ENCODE assay signal across 3 cellular contexts in the genomic region with DNA sequence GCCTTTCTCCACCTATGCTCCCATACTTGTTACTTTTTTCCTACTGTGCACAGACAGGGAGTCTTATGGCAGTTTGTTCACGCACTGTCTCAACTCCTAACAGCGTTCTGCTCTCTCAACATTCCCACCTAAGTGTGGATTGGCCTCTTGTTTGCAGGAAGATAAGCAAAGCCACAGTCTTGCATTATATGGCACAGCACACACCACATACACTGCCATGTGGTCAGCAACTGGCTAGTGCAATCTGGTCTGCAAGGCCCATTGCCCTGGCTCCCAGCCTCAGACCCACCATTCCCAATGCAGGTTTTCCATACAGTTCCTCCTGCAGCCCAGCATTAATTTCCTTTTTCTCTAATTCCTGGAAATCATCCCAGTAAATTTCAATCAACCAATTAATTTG.
TF ChIP-seq lines count a peak whose summit lies in the region.

No MANE protein-coding gene starts in this region.

TF ChIP-seq in SK-N-SH treated with all-trans-retinoic acid at 6 μM for 48 hours, 23 proteins besides CTCF, POLR2A, EP300 and RAD21:
- TF ChIP-seq, protein P1, sequence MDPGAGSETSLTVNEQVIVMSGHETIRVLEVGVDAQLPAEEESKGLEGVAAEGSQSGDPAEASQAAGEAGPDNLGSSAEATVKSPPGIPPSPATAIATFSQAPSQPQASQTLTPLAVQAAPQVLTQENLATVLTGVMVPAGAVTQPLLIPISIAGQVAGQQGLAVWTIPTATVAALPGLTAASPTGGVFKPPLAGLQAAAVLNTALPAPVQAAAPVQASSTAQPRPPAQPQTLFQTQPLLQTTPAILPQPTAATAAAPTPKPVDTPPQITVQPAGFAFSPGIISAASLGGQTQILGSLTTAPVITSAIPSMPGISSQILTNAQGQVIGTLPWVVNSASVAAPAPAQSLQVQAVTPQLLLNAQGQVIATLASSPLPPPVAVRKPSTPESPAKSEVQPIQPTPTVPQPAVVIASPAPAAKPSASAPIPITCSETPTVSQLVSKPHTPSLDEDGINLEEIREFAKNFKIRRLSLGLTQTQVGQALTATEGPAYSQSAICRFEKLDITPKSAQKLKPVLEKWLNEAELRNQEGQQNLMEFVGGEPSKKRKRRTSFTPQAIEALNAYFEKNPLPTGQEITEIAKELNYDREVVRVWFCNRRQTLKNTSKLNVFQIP (CRISPR knock-in tag; IDR thresholded peaks at IDR 0.05; ENCODE audit: borderline replicate concordance, low read depth), result no peak
- TF ChIP-seq ZNF565 (CRISPR knock-in tag; conservative IDR thresholded peaks at IDR 0.05; ENCODE audit: low read depth), result no peak
- TF ChIP-seq ZC3H10 (CRISPR knock-in tag; IDR thresholded peaks at IDR 0.05), result no peak
- TF ChIP-seq BACH2 (CRISPR knock-in tag; IDR thresholded peaks at IDR 0.05; ENCODE audit: borderline replicate concordance), result no peak
- TF ChIP-seq, protein P2, sequence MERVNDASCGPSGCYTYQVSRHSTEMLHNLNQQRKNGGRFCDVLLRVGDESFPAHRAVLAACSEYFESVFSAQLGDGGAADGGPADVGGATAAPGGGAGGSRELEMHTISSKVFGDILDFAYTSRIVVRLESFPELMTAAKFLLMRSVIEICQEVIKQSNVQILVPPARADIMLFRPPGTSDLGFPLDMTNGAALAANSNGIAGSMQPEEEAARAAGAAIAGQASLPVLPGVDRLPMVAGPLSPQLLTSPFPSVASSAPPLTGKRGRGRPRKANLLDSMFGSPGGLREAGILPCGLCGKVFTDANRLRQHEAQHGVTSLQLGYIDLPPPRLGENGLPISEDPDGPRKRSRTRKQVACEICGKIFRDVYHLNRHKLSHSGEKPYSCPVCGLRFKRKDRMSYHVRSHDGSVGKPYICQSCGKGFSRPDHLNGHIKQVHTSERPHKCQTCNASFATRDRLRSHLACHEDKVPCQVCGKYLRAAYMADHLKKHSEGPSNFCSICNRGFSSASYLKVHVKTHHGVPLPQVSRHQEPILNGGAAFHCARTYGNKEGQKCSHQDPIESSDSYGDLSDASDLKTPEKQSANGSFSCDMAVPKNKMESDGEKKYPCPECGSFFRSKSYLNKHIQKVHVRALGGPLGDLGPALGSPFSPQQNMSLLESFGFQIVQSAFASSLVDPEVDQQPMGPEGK (CRISPR knock-in tag; IDR thresholded peaks at IDR 0.05; ENCODE audit: borderline replicate concordance), result no peak
- TF ChIP-seq CSDC2 (CRISPR knock-in tag; IDR thresholded peaks at IDR 0.05), result no peak
- TF ChIP-seq ARNTL (CRISPR knock-in tag; IDR thresholded peaks at IDR 0.05; ENCODE audit: borderline replicate concordance, low read depth), result no peak
- TF ChIP-seq, protein P3, sequence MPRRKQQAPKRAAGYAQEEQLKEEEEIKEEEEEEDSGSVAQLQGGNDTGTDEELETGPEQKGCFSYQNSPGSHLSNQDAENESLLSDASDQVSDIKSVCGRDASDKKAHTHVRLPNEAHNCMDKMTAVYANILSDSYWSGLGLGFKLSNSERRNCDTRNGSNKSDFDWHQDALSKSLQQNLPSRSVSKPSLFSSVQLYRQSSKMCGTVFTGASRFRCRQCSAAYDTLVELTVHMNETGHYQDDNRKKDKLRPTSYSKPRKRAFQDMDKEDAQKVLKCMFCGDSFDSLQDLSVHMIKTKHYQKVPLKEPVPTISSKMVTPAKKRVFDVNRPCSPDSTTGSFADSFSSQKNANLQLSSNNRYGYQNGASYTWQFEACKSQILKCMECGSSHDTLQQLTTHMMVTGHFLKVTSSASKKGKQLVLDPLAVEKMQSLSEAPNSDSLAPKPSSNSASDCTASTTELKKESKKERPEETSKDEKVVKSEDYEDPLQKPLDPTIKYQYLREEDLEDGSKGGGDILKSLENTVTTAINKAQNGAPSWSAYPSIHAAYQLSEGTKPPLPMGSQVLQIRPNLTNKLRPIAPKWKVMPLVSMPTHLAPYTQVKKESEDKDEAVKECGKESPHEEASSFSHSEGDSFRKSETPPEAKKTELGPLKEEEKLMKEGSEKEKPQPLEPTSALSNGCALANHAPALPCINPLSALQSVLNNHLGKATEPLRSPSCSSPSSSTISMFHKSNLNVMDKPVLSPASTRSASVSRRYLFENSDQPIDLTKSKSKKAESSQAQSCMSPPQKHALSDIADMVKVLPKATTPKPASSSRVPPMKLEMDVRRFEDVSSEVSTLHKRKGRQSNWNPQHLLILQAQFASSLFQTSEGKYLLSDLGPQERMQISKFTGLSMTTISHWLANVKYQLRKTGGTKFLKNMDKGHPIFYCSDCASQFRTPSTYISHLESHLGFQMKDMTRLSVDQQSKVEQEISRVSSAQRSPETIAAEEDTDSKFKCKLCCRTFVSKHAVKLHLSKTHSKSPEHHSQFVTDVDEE (CRISPR knock-in tag; IDR thresholded peaks at IDR 0.05), result no peak
- TF ChIP-seq RARB (CRISPR knock-in tag; IDR thresholded peaks at IDR 0.05), result no peak
- no peak for TF ChIP-seq TCF4 (CRISPR knock-in tag; IDR thresholded peaks at IDR 0.05; ENCODE audit: borderline replicate concordance)

TF ChIP-seq in SK-N-SH, 30 proteins besides CTCF, POLR2A, EP300 and RAD21:
- no peak for TF ChIP-seq EZH2phosphoT487 (IDR thresholded peaks at IDR 0.05; ENCODE audit: borderline replicate concordance, low read depth)
- TF ChIP-seq FOXJ3 (CRISPR knock-in tag; IDR thresholded peaks at IDR 0.05), result no peak
- TF ChIP-seq NRF1 (IDR thresholded peaks at IDR 0.05; ENCODE audit: low read depth, low read length), result no peak
- no peak for TF ChIP-seq TCF12 (IDR thresholded peaks at IDR 0.05)
- TF ChIP-seq YY1 (IDR thresholded peaks at IDR 0.05; ENCODE audit: low read depth), result no peak
- TF ChIP-seq FOXM1 (IDR thresholded peaks at IDR 0.05; ENCODE audit: low read depth), result no peak
- TF ChIP-seq CHD2 (IDR thresholded peaks at IDR 0.05; ENCODE audit: low read length, partially characterized antibody), result no peak
- TF ChIP-seq TEAD4 (IDR thresholded peaks at IDR 0.05; ENCODE audit: borderline replicate concordance, insufficient read depth), result no peak
- TF ChIP-seq POLR2AphosphoS5 (IDR thresholded peaks at IDR 0.05; ENCODE audit: low read depth, low read length), result no peak
- TF ChIP-seq, protein P4, sequence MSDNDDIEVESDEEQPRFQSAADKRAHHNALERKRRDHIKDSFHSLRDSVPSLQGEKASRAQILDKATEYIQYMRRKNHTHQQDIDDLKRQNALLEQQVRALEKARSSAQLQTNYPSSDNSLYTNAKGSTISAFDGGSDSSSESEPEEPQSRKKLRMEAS (IDR thresholded peaks at IDR 0.05; ENCODE audit: low read depth), result no peak
- no peak for TF ChIP-seq RCOR1 (IDR thresholded peaks at IDR 0.05; ENCODE audit: low read length)
- no peak for TF ChIP-seq NFIC (IDR thresholded peaks at IDR 0.05; ENCODE audit: borderline replicate concordance)
- TF ChIP-seq RXRA (IDR thresholded peaks at IDR 0.05; ENCODE audit: borderline replicate concordance, low read depth), result no peak
- no peak for TF ChIP-seq MXI1 (IDR thresholded peaks at IDR 0.05; ENCODE audit: low read depth, low read length)
- no peak for TF ChIP-seq JUND (IDR thresholded peaks at IDR 0.05)
- no peak for TF ChIP-seq SIN3A (IDR thresholded peaks at IDR 0.05; ENCODE audit: borderline replicate concordance, low read depth, low read length)
- TF ChIP-seq, protein P5, sequence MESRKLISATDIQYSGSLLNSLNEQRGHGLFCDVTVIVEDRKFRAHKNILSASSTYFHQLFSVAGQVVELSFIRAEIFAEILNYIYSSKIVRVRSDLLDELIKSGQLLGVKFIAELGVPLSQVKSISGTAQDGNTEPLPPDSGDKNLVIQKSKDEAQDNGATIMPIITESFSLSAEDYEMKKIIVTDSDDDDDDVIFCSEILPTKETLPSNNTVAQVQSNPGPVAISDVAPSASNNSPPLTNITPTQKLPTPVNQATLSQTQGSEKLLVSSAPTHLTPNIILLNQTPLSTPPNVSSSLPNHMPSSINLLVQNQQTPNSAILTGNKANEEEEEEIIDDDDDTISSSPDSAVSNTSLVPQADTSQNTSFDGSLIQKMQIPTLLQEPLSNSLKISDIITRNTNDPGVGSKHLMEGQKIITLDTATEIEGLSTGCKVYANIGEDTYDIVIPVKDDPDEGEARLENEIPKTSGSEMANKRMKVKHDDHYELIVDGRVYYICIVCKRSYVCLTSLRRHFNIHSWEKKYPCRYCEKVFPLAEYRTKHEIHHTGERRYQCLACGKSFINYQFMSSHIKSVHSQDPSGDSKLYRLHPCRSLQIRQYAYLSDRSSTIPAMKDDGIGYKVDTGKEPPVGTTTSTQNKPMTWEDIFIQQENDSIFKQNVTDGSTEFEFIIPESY (IDR thresholded peaks at IDR 0.05; ENCODE audit: borderline replicate concordance, low read depth), result no peak
- no peak for TF ChIP-seq RFX5 (IDR thresholded peaks at IDR 0.05; ENCODE audit: low read length)
- no peak for TF ChIP-seq ELF1 (IDR thresholded peaks at IDR 0.05)
- TF ChIP-seq, protein P6, sequence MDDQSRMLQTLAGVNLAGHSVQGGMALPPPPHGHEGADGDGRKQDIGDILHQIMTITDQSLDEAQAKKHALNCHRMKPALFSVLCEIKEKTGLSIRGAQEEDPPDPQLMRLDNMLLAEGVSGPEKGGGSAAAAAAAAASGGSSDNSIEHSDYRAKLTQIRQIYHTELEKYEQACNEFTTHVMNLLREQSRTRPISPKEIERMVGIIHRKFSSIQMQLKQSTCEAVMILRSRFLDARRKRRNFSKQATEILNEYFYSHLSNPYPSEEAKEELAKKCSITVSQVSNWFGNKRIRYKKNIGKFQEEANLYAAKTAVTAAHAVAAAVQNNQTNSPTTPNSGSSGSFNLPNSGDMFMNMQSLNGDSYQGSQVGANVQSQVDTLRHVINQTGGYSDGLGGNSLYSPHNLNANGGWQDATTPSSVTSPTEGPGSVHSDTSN (IDR thresholded peaks at IDR 0.05), result no peak

TF ChIP-seq in WTC11, 78 proteins besides CTCF, POLR2A, EP300 and RAD21:
- no peak for TF ChIP-seq CREB1 (CRISPR knock-in tag; IDR thresholded peaks at IDR 0.05)
- no peak for TF ChIP-seq PRRX2 (CRISPR knock-in tag; IDR thresholded peaks at IDR 0.05)
- TF ChIP-seq NR3C1 (CRISPR knock-in tag; conservative IDR thresholded peaks at IDR 0.05; ENCODE audit: low read depth), result no peak
- no peak for TF ChIP-seq GABPB1 (CRISPR knock-in tag; IDR thresholded peaks at IDR 0.05)
- TF ChIP-seq, protein P7, sequence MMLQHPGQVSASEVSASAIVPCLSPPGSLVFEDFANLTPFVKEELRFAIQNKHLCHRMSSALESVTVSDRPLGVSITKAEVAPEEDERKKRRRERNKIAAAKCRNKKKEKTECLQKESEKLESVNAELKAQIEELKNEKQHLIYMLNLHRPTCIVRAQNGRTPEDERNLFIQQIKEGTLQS (CRISPR knock-in tag; conservative IDR thresholded peaks at IDR 0.05), result no peak
- TF ChIP-seq ATF1 (CRISPR knock-in tag; IDR thresholded peaks at IDR 0.05), result no peak
- no peak for TF ChIP-seq ZNF219 (CRISPR knock-in tag; IDR thresholded peaks at IDR 0.05; ENCODE audit: borderline replicate concordance)
- TF ChIP-seq FOXP1 (CRISPR knock-in tag; IDR thresholded peaks at IDR 0.05; ENCODE audit: borderline replicate concordance), result no peak
- TF ChIP-seq NR2C2 (CRISPR knock-in tag; IDR thresholded peaks at IDR 0.05), result no peak
- TF ChIP-seq GRHL2 (CRISPR knock-in tag; IDR thresholded peaks at IDR 0.05; ENCODE audit: insufficient replicate concordance, severe bottlenecking), result no peak
- no peak for TF ChIP-seq NR1H2 (CRISPR knock-in tag; IDR thresholded peaks at IDR 0.05)
- TF ChIP-seq, protein P8, sequence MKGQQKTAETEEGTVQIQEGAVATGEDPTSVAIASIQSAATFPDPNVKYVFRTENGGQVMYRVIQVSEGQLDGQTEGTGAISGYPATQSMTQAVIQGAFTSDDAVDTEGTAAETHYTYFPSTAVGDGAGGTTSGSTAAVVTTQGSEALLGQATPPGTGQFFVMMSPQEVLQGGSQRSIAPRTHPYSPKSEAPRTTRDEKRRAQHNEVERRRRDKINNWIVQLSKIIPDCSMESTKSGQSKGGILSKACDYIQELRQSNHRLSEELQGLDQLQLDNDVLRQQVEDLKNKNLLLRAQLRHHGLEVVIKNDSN (CRISPR knock-in tag; IDR thresholded peaks at IDR 0.05), result no peak
- no peak for TF ChIP-seq ZNF317 (CRISPR knock-in tag; IDR thresholded peaks at IDR 0.05; ENCODE audit: borderline replicate concordance, low read depth)
- TF ChIP-seq, protein P9, sequence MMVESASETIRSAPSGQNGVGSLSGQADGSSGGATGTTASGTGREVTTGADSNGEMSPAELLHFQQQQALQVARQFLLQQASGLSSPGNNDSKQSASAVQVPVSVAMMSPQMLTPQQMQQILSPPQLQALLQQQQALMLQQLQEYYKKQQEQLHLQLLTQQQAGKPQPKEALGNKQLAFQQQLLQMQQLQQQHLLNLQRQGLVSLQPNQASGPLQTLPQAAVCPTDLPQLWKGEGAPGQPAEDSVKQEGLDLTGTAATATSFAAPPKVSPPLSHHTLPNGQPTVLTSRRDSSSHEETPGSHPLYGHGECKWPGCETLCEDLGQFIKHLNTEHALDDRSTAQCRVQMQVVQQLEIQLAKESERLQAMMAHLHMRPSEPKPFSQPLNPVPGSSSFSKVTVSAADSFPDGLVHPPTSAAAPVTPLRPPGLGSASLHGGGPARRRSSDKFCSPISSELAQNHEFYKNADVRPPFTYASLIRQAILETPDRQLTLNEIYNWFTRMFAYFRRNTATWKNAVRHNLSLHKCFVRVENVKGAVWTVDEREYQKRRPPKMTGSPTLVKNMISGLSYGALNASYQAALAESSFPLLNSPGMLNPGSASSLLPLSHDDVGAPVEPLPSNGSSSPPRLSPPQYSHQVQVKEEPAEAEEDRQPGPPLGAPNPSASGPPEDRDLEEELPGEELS (CRISPR knock-in tag; IDR thresholded peaks at IDR 0.05), result no peak
- TF ChIP-seq, protein P10, sequence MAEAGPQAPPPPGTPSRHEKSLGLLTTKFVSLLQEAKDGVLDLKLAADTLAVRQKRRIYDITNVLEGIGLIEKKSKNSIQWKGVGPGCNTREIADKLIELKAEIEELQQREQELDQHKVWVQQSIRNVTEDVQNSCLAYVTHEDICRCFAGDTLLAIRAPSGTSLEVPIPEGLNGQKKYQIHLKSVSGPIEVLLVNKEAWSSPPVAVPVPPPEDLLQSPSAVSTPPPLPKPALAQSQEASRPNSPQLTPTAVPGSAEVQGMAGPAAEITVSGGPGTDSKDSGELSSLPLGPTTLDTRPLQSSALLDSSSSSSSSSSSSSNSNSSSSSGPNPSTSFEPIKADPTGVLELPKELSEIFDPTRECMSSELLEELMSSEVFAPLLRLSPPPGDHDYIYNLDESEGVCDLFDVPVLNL (CRISPR knock-in tag; IDR thresholded peaks at IDR 0.05; ENCODE audit: borderline replicate concordance, low read depth), result no peak
